In the genomic region with DNA sequence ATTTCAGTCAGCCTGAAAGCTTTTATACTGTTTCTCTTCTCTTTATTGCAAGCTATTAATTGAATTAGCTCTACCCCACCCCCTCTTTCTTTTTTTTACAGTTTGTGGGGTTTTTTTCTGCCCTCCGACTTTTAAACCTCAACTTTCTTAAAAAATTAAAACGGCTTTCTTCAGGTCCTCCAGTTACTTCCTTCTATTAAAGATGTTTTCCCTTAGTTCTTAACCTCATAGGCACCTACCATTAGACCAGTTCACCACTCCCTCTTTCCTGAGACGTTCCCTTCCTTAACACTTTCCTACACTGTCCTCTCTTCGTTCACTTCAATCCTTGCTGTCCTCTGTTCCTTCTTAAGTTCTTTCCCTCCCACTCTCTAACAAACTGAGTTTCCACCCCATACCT, we compare ENCODE assay signal across 1 cellular context.
TF ChIP-seq lines count a peak whose summit lies in the region.

No MANE protein-coding gene starts in this region.

TF ChIP-seq in H1, 55 proteins besides CTCF, POLR2A, EP300 and RAD21:
- TF ChIP-seq MAFK (IDR thresholded peaks at IDR 0.05; ENCODE audit: low read depth, low read length) (no peak), CTBP2 (IDR thresholded peaks at IDR 0.05; ENCODE audit: borderline replicate concordance, insufficient read depth, insufficient read length, low read length) (no peak), RNF2 (IDR thresholded peaks at IDR 0.05; ENCODE audit: borderline replicate concordance, low read depth, low read length, missing control alignments, poor library complexity, severe bottlenecking) (no peak), E2F6 (IDR thresholded peaks at IDR 0.05) (no peak), EGR1 (IDR thresholded peaks at IDR 0.05; ENCODE audit: borderline replicate concordance, low read depth, low read length) (no peak), BACH1 (IDR thresholded peaks at IDR 0.05; ENCODE audit: low read length) (no peak), GABPA (IDR thresholded peaks at IDR 0.05; ENCODE audit: borderline replicate concordance, insufficient read depth, low read length) (no peak), HDAC6 (IDR thresholded peaks at IDR 0.05; ENCODE audit: low read depth, low read length) (no peak)
TF ChIP-seq in H1: peak in this region for 0.
